Comparison of ENCODE assay signal across 2 cellular contexts in the genomic region with DNA sequence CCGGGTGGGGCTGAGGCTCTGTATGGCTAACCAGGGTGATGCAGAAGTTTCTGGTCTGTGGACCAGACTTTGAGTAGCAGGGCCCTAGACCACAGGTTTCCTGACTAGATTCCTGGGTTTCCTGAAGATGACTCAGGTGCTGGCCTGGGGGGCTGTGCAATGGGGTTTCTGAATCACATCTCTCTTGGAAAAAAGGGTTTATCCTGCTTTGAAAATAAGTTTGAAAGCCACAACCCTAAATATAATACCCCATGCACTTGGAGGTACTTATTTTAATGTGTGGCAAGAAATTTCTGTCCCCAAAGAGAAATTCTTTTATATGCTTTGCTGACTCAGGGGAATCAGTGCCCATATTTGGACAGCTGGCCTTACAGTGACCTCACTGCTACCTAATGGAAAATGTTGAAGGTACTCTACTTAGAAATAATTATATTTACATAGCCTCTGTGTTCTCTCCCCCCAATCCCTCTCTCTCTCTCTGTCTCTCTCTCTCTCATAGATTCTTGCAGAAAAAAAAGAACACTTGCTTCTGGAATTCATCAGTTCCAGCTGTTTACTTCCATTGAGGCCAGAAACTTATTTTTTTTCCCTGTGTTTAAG.
A peak's percentile ranks its signal among the peaks of the same experiment; 100 is the strongest.
TF ChIP-seq lines count a peak whose summit lies in the region.

No MANE protein-coding gene starts in this region.

TF ChIP-seq in IMR-90, 13 proteins besides CTCF, POLR2A, EP300 and RAD21 (continued from another document):
- TF ChIP-seq, protein P1, sequence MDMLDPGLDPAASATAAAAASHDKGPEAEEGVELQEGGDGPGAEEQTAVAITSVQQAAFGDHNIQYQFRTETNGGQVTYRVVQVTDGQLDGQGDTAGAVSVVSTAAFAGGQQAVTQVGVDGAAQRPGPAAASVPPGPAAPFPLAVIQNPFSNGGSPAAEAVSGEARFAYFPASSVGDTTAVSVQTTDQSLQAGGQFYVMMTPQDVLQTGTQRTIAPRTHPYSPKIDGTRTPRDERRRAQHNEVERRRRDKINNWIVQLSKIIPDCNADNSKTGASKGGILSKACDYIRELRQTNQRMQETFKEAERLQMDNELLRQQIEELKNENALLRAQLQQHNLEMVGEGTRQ (IDR thresholded peaks at IDR 0.05; ENCODE audit: low read depth, low read length): no peak
- TF ChIP-seq MAFK (IDR thresholded peaks at IDR 0.05; ENCODE audit: low read depth, low read length): peak; percentile 92
- 0 out of 2 replicates have a peak, but pooled peaks have one; percentile 21 for TF ChIP-seq CEBPB (IDR thresholded peaks at IDR 0.05; ENCODE audit: low read depth, low read length)
- peak; percentile 21; the same call in 1 of the 2 replicates for TF ChIP-seq SMC3 (IDR thresholded peaks at IDR 0.05; ENCODE audit: low read depth, low read length)
TF ChIP-seq in IMR-90: peak in this region for 4.

TF ChIP-seq in K562, 482 proteins besides CTCF, POLR2A, EP300 and RAD21 (continued from another document):
- TF ChIP-seq C11orf30 (IDR thresholded peaks at IDR 0.05; ENCODE audit: low read depth) (peak; percentile 63; the same call in 1 of the 2 replicates), ZNF76 (CRISPR knock-in tag; IDR thresholded peaks at IDR 0.05; ENCODE audit: borderline replicate concordance) (no peak), MAFF (IDR thresholded peaks at IDR 0.05; ENCODE audit: low read length) (peak; percentile 38; the same call in 1 of the 2 replicates), NELFE (IDR thresholded peaks at IDR 0.05; ENCODE audit: insufficient read depth, insufficient read length) (no peak), ZNF436 (CRISPR knock-in tag; IDR thresholded peaks at IDR 0.05) (no peak), PCBP1 (IDR thresholded peaks at IDR 0.05; ENCODE audit: low read depth, low read length, poor library complexity, severe bottlenecking) (no peak), ZNF121 (CRISPR knock-in tag; conservative IDR thresholded peaks at IDR 0.05) (no peak), KLF10 (CRISPR knock-in tag; IDR thresholded peaks at IDR 0.05) (no peak), MAFG (tag; conservative IDR thresholded peaks at IDR 0.05) (peak; percentile 83), ZNF316 (IDR thresholded peaks at IDR 0.05) (peak; percentile 61; the same call in 1 of the 2 replicates)
- TF ChIP-seq, protein P2, sequence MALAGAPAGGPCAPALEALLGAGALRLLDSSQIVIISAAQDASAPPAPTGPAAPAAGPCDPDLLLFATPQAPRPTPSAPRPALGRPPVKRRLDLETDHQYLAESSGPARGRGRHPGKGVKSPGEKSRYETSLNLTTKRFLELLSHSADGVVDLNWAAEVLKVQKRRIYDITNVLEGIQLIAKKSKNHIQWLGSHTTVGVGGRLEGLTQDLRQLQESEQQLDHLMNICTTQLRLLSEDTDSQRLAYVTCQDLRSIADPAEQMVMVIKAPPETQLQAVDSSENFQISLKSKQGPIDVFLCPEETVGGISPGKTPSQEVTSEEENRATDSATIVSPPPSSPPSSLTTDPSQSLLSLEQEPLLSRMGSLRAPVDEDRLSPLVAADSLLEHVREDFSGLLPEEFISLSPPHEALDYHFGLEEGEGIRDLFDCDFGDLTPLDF (CRISPR knock-in tag; IDR thresholded peaks at IDR 0.05): no peak
- TF ChIP-seq, protein P3, sequence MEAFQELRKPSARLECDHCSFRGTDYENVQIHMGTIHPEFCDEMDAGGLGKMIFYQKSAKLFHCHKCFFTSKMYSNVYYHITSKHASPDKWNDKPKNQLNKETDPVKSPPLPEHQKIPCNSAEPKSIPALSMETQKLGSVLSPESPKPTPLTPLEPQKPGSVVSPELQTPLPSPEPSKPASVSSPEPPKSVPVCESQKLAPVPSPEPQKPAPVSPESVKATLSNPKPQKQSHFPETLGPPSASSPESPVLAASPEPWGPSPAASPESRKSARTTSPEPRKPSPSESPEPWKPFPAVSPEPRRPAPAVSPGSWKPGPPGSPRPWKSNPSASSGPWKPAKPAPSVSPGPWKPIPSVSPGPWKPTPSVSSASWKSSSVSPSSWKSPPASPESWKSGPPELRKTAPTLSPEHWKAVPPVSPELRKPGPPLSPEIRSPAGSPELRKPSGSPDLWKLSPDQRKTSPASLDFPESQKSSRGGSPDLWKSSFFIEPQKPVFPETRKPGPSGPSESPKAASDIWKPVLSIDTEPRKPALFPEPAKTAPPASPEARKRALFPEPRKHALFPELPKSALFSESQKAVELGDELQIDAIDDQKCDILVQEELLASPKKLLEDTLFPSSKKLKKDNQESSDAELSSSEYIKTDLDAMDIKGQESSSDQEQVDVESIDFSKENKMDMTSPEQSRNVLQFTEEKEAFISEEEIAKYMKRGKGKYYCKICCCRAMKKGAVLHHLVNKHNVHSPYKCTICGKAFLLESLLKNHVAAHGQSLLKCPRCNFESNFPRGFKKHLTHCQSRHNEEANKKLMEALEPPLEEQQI (IDR thresholded peaks at IDR 0.05): no peak
